ENCODE assay signal across 2 cellular contexts in genomic region chr19:12838893-12839656, GRCh38.
TF ChIP-seq lines count a peak whose summit lies in the region.

No MANE protein-coding gene starts in this region.

TF ChIP-seq in SK-N-SH treated with all-trans-retinoic acid at 6 μM for 48 hours, 23 proteins besides CTCF, POLR2A, EP300 and RAD21:
- peak; percentile 33; the same call in 1 of the 2 replicates for TF ChIP-seq PATZ1 (CRISPR knock-in tag; IDR thresholded peaks at IDR 0.05; ENCODE audit: borderline replicate concordance)
- TF ChIP-seq PPARA (CRISPR knock-in tag; IDR thresholded peaks at IDR 0.05; ENCODE audit: borderline replicate concordance), result no peak

TF ChIP-seq in endothelial cell of umbilical vein, 7 proteins besides CTCF, POLR2A, EP300 and RAD21:
- TF ChIP-seq FOS (IDR thresholded peaks at IDR 0.05; ENCODE audit: borderline replicate concordance, insufficient read depth, low read length), result no peak
- TF ChIP-seq EZH2 (IDR thresholded peaks at IDR 0.05; ENCODE audit: borderline replicate concordance, low read depth, low read length, severe bottlenecking), result peak; percentile 57
